12 cellular contexts compared by ENCODE assay signal in genomic region chr10:110455440-110455839, GRCh38. TPM values are rescaled to one million over a fixed set of nuclear protein-coding genes. Genes with fewer than 3 reads are reported as not detected.
DNase-seq lines count a peak whose midpoint lies in the region; ATAC-seq, FAIRE-seq and TF ChIP-seq lines count a peak whose summit lies in the region.
"Had no signal": no experiment of that assay in that cellular context is flagged by ENCODE, and none has a peak within 500 bp of the region (broad histone marks: within the 10 kb centered on the region; RNA-seq: fewer than 3 reads in every experiment).

No MANE protein-coding gene starts in this region.

- no peak overlapping the region for H2BK120ac ChIP-seq in mesendoderm (ENCODE audit: low read depth, low read length)

- peak overlapping the region; percentile 70 for H3K23ac ChIP-seq in mesendoderm (ENCODE audit: low read length)

- no peaks in the 10 kb centered on the region for H3K79me1 ChIP-seq in mesendoderm (ENCODE audit: low read length)

- WGBS in A549 (ENCODE audit: missing lambda C conversion rate) = 38% methylated on average over 2 of the region's 2 CpGs
- WGBS in mesendoderm (ENCODE audit: extremely low coverage, insufficient coverage, low lambda C conversion rate) = no CpG with 5 or more reads among the region's 2 CpGs

- no peak overlapping the region for H4K5ac ChIP-seq in mesendoderm (ENCODE audit: low read length)

- CTCF ChIA-PET in A549 (lab: Yijun Ruan, JAX) = interaction anchor here (0.5 to 1.4 kb wide), 4 partner anchors 9 to 102 kb away, joined by 3 to 4 read pairs (median 4); no protein-coding TSS in a partner anchor
- CTCF ChIA-PET in activated CD4-positive, alpha-beta memory T cell treated with anti-CD3 and anti-CD28 coated beads for 36 hours (lab: Charles Lee) = interaction anchor here (0.6 to 1.4 kb wide), 3 partner anchors 14 to 101 kb away, joined by 3 to 5 read pairs (median 3); no protein-coding TSS in a partner anchor

- no peaks in the 10 kb centered on the region for H3K79me2 ChIP-seq in mesendoderm (ENCODE audit: control insufficient read depth, insufficient read depth, low read length)

- H3K27ac ChIP-seq in A549 (peak overlapping the region; percentile 91 to 93), mesendoderm (ENCODE audit: low read depth, low read length) (no peak overlapping the region)

- peak overlapping the region; percentile 16 for H3K27ac Mint-ChIP-seq in activated CD4-positive, alpha-beta memory T cell treated with anti-CD3 and anti-CD28 coated beads for 36 hours
- H3K27ac Mint-ChIP-seq: dendritic cell treated with granulocyte-macrophage colony-stimulating factor and Interleukin-4, amounts not matched to agents 40 ng/mL and 50 ng/mL, for 4 days had no signal

- no peak for DNase-seq in A549 (ENCODE audit: low read depth in 1 of 2, low spot score in 1 of 2)
- peak; percentile 68 for DNase-seq in activated CD4-positive, alpha-beta memory T cell treated with anti-CD3 and anti-CD28 coated beads for 36 hours
- DNase-seq in mesendoderm = no peak
- no peak for DNase-seq in NCI-H128 (lab: John Stamatoyannopoulos, UW; ENCODE audit: unreplicated experiment)
- no peak for DNase-seq in NCI-H526 treated with DMSO at 0.1 percent for 48 hours (lab: John Stamatoyannopoulos, UW)
- DNase-seq in globus pallidus (ENCODE audit: low spot score) = no peak
- DNase-seq: right cardiac atrium; stimulated activated naive CD4-positive, alpha-beta T cell had no signal

- no peak overlapping the region for H2BK15ac ChIP-seq in mesendoderm (replicated peaks; ENCODE audit: low read depth)

- POLR2A ChIA-PET in A549 (lab: Yijun Ruan, JAX) = no interaction called here
- POLR2A ChIA-PET in activated CD4-positive, alpha-beta memory T cell treated with anti-CD3 and anti-CD28 coated beads for 36 hours (lab: Charles Lee) = interaction anchor here (1.0 kb wide), 1 partner anchor 74 kb away, joined by 3 read pairs; no protein-coding TSS in a partner anchor

- no peaks in the 10 kb centered on the region for H3K27me3 Mint-ChIP-seq in activated CD4-positive, alpha-beta memory T cell treated with anti-CD3 and anti-CD28 coated beads for 36 hours

- peak overlapping the region; percentile 45 for H3K4me2 ChIP-seq in A549
- H3K4me2 ChIP-seq in mesendoderm (ENCODE audit: low read length) = no peak overlapping the region

- no peak overlapping the region for H2BK5ac ChIP-seq in mesendoderm (ENCODE audit: low read length)

- no peak overlapping the region for H3K9ac ChIP-seq in mesendoderm (ENCODE audit: low read length)

- no peak overlapping the region for H3K4me3 Mint-ChIP-seq in activated CD4-positive, alpha-beta memory T cell treated with anti-CD3 and anti-CD28 coated beads for 36 hours
- H3K4me3 Mint-ChIP-seq: dendritic cell treated with granulocyte-macrophage colony-stimulating factor and Interleukin-4, amounts not matched to agents 40 ng/mL and 50 ng/mL, for 4 days had no signal

- no peaks in the 10 kb centered on the region for H3K27me3 ChIP-seq in mesendoderm (ENCODE audit: insufficient read depth, low read length, poor library complexity)

- no peak overlapping the region for H3K4ac ChIP-seq in mesendoderm (ENCODE audit: low read depth, low read length)

- TF ChIP-seq RAD21 in A549 (conservative IDR thresholded peaks at IDR 0.05 in 1 of 2, IDR thresholded peaks at IDR 0.05 in 1 of 2) = no peak

- no peak overlapping the region for H4K8ac ChIP-seq in mesendoderm (ENCODE audit: low read depth, low read length)

- no peaks in the 10 kb centered on the region for H3K9me3 Mint-ChIP-seq in activated CD4-positive, alpha-beta memory T cell treated with anti-CD3 and anti-CD28 coated beads for 36 hours
- H3K9me3 Mint-ChIP-seq: dendritic cell treated with granulocyte-macrophage colony-stimulating factor and Interleukin-4, amounts not matched to agents 40 ng/mL and 50 ng/mL, for 4 days had no signal

- FAIRE-seq in A549 (lab: Jason Lieb, UNC) = no peak

- H3K9me3 ChIP-seq in A549 = no peaks in the 10 kb centered on the region

- TF ChIP-seq EP300 in A549 (IDR thresholded peaks at IDR 0.05) = no peak

- intact Hi-C loops in activated CD4-positive, alpha-beta memory T cell treated with anti-CD3 and anti-CD28 coated beads for 36 hours (cut with micrococcal nuclease) = no loop called here

- ATAC-seq in A549 = no peak
- peak; percentile 43 for ATAC-seq in GM19397 (IDR thresholded peaks at IDR 0.05; ENCODE audit: unreplicated experiment)
- ATAC-seq in HG03342 (IDR thresholded peaks at IDR 0.05; ENCODE audit: unreplicated experiment) = no peak
- ATAC-seq: SK-N-SH treated with all-trans-retinoic acid at 6 μM for 48 hours had no signal

- no peaks in the 10 kb centered on the region for H3K36me3 Mint-ChIP-seq in activated CD4-positive, alpha-beta memory T cell treated with anti-CD3 and anti-CD28 coated beads for 36 hours

- no peaks in the 10 kb centered on the region for H3K36me3 ChIP-seq in mesendoderm (ENCODE audit: control insufficient read depth, insufficient read depth, low read length)

- TF ChIP-seq POLR2A in A549 (IDR thresholded peaks at IDR 0.05; ENCODE audit: low read length) = no peak

- no peak overlapping the region for H3K56ac ChIP-seq in mesendoderm (ENCODE audit: low read length)

- H3K4me1 Mint-ChIP-seq in activated CD4-positive, alpha-beta memory T cell treated with anti-CD3 and anti-CD28 coated beads for 36 hours (ENCODE audit: low read depth) = peaks cover 47% of the 10 kb centered on the region

- H3K4me3 ChIP-seq in A549 (no peak overlapping the region), mesendoderm (ENCODE audit: low read length) (no peak overlapping the region)

- H3K4me1 ChIP-seq in A549 (peaks cover 53% of the 10 kb centered on the region), mesendoderm (ENCODE audit: control insufficient read depth, low read depth, low read length) (no peaks in the 10 kb centered on the region)

- no peak overlapping the region for H3K18ac ChIP-seq in mesendoderm (ENCODE audit: low read length)

- no peak overlapping the region for H2AK5ac ChIP-seq in mesendoderm (ENCODE audit: low read length)

- no peak for TF ChIP-seq CTCF in A549 (IDR thresholded peaks at IDR 0.05)

TF ChIP-seq in A549, 52 proteins besides CTCF, POLR2A, EP300 and RAD21:
- TF ChIP-seq FOXS1 (CRISPR knock-in tag; IDR thresholded peaks at IDR 0.05) (no peak), CHD4 (IDR thresholded peaks at IDR 0.05; ENCODE audit: borderline replicate concordance) (no peak), BHLHE40 (IDR thresholded peaks at IDR 0.05; ENCODE audit: low read depth, low read length) (no peak), HMGXB4 (CRISPR knock-in tag; IDR thresholded peaks at IDR 0.05; ENCODE audit: borderline replicate concordance) (no peak), HES2 (IDR thresholded peaks at IDR 0.05) (no peak), ESRRA (IDR thresholded peaks at IDR 0.05; ENCODE audit: borderline replicate concordance, low read length) (no peak), HEYL (CRISPR knock-in tag; IDR thresholded peaks at IDR 0.05) (no peak), TFCP2L1 (CRISPR knock-in tag; IDR thresholded peaks at IDR 0.05) (no peak)

RNA-seq across cellular contexts. Expression of gene DUSP5, which starts 42.3 kb away (rescaled TPM):
- 152 and 171 TPM in 2 replicates for polyA plus RNA-seq in A549 (2011; rRNA removed)
- 92.2 and 125 TPM in 2 replicates for polyA plus RNA-seq in A549 (2012; cell fraction: cytosol; rRNA removed)
- polyA plus RNA-seq in A549 (2012; cell fraction: nucleus; rRNA removed) = 137 and 140 TPM in 2 replicates
- polyA plus RNA-seq in A549 (2017; fragmentation: RNase III; extraction: RNeasy Plus Mini Kit Qiagen cat#74134 plus additional on column Dnase treatment) = 47.9 to 49.3 TPM (median 48.8 TPM) in 3 replicates
- 652 and 758 TPM in 2 replicates for polyA minus RNA-seq in A549 (2011; rRNA and poly(A)+ RNA removed)
- 100 to 1,000 TPM; 171 to 176 TPM for total RNA-seq in activated CD4-positive, alpha-beta memory T cell treated with anti-CD3 and anti-CD28 coated beads for 36 hours
- 52.5 TPM for polyA plus RNA-seq in mesendoderm (2013, experiment 1 of 2)
- 50.7 TPM for polyA plus RNA-seq in mesendoderm (2013, experiment 2 of 2)
